In genomic region chr1:243595527-243596206, GRCh38 we compare ENCODE assay signal across 8 cellular contexts.
DNase-seq lines count a peak whose midpoint lies in the region; ATAC-seq lines count a peak whose summit lies in the region.

No MANE protein-coding gene starts in this region.

- peak overlapping the region; percentile 94 for H3K27ac Mint-ChIP-seq in activated T-helper 1 cell treated with anti-CD3 and anti-CD28 coated beads, Interleukin-12 subunit alpha, Interleukin-12 subunit beta, Interleukin-2, Interleukin-4 antibody, amounts not matched to agents 30 ng/mL and 10 ng/mL and 1 ng/mL, durations not matched to agents 14 hours and 24 hours and 36 hours
- peak overlapping the region; percentile 50 for H3K27ac Mint-ChIP-seq in memory B cell

- no peaks in the 10 kb centered on the region for H3K27me3 Mint-ChIP-seq in activated T-helper 1 cell treated with anti-CD3 and anti-CD28 coated beads, Interleukin-12 subunit alpha, Interleukin-12 subunit beta, Interleukin-2, Interleukin-4 antibody, amounts not matched to agents 30 ng/mL and 10 ng/mL and 1 ng/mL, durations not matched to agents 14 hours and 24 hours and 36 hours (ENCODE audit: insufficient read depth)
- H3K27me3 Mint-ChIP-seq in memory B cell = no peaks in the 10 kb centered on the region

- peak overlapping the region; percentile 75 for H3K4me3 Mint-ChIP-seq in activated T-helper 1 cell treated with anti-CD3 and anti-CD28 coated beads, Interleukin-12 subunit alpha, Interleukin-12 subunit beta, Interleukin-2, Interleukin-4 antibody, amounts not matched to agents 30 ng/mL and 10 ng/mL and 1 ng/mL, durations not matched to agents 14 hours and 24 hours and 36 hours
- no peak overlapping the region for H3K4me3 Mint-ChIP-seq in memory B cell

- peaks cover 4% of the 10 kb centered on the region for H3K9me3 Mint-ChIP-seq in activated T-helper 1 cell treated with anti-CD3 and anti-CD28 coated beads, Interleukin-12 subunit alpha, Interleukin-12 subunit beta, Interleukin-2, Interleukin-4 antibody, amounts not matched to agents 30 ng/mL and 10 ng/mL and 1 ng/mL, durations not matched to agents 14 hours and 24 hours and 36 hours
- H3K9me3 Mint-ChIP-seq in memory B cell = peaks cover 2% of the 10 kb centered on the region

- peak; percentile 11 for ATAC-seq in GM18867 (IDR thresholded peaks at IDR 0.05; ENCODE audit: unreplicated experiment)
- ATAC-seq in HG03025 (IDR thresholded peaks at IDR 0.05; ENCODE audit: low FRiP score, unreplicated experiment) = peak; percentile 7
- no peak for ATAC-seq in memory B cell (ENCODE audit: low read depth)

- H3K36me3 Mint-ChIP-seq in activated T-helper 1 cell treated with anti-CD3 and anti-CD28 coated beads, Interleukin-12 subunit alpha, Interleukin-12 subunit beta, Interleukin-2, Interleukin-4 antibody, amounts not matched to agents 30 ng/mL and 10 ng/mL and 1 ng/mL, durations not matched to agents 14 hours and 24 hours and 36 hours (ENCODE audit: low read depth) = peaks cover 18% of the 10 kb centered on the region
- peaks cover 12% of the 10 kb centered on the region for H3K36me3 Mint-ChIP-seq in memory B cell

- intact Hi-C loops in activated T-helper 1 cell treated with anti-CD3 and anti-CD28 coated beads, Interleukin-12 subunit alpha, Interleukin-12 subunit beta, Interleukin-2, Interleukin-4 antibody, amounts not matched to agents 30 ng/mL and 10 ng/mL and 1 ng/mL, durations not matched to agents 14 hours and 24 hours and 36 hours (cut with micrococcal nuclease) = loop anchor here (1.0 to 10.0 kb wide), 11 partner anchors 7 to 1377 kb away; partner anchors contain the start of genes ADSS2 and DESI2

- H3K4me1 Mint-ChIP-seq in activated T-helper 1 cell treated with anti-CD3 and anti-CD28 coated beads, Interleukin-12 subunit alpha, Interleukin-12 subunit beta, Interleukin-2, Interleukin-4 antibody, amounts not matched to agents 30 ng/mL and 10 ng/mL and 1 ng/mL, durations not matched to agents 14 hours and 24 hours and 36 hours (ENCODE audit: low read depth) = peaks cover 32% of the 10 kb centered on the region
- peaks cover 20% of the 10 kb centered on the region for H3K4me1 Mint-ChIP-seq in memory B cell

- no peak for DNase-seq in activated T-helper 1 cell treated with anti-CD3 and anti-CD28 coated beads, Interleukin-12 subunit alpha, Interleukin-12 subunit beta, Interleukin-2, Interleukin-4 antibody, amounts not matched to agents 30 ng/mL and 10 ng/mL and 1 ng/mL, durations not matched to agents 14 hours and 24 hours and 36 hours (ENCODE audit: low spot score)
- DNase-seq in memory B cell (ENCODE audit: low spot score in 2 of 2) (no peak), pons (ENCODE audit: low spot score) (no peak), epidermal melanocyte (ENCODE audit: insufficient read length, low spot score) (no peak), NCI-H2081 treated with DMSO at 0.1 percent for 48 hours (lab: John Stamatoyannopoulos, UW) (no peak)
- no peak for DNase-seq in stimulated activated CD4-positive, alpha-beta T cell treated with anti-CD3 and anti-CD28 coated beads, Interleukin-4, amount 100 ng/mL, for 1 hour
